ENCODE assay signal across 10 cellular contexts in the genomic region with DNA sequence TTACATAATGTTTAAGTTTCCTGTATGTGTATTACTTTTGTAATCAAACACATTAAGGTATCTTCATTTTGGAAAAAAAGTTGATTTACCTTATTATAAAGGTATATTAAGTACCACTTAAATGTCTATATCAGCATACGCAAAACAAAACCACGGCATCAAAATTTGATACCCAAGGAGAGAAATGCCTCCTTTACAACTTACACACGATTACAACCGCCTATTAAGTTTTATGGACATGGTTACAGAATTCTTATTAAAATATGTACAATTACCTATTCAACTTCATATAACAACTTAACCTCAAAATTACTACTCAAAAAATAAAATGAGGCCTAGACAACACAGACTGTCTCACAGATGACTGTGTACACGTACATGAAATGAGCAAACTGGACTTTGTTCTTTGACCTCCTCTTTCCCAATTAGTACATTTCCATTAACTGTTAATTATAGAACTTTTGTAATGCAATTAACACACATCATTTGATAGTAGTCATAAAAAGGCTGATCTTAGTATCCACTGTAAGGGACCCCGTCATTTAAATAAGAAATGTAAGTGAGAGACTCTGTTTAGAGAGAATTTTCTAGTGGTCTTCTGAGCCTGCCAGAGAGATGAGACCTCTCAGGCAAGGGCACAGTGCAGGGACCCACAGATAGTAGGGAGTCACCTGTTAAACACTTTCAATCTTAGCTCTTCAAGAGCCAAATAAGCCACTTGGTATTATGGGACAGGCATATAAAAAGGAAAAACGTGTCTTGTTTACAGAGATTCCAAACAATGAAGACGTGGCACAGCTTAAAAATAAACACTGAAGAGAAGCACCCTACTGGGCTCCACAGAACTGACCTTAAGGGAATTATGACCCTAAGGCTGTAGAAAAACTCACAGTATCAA. TPM values are rescaled to one million over a fixed set of nuclear protein-coding genes. Genes with fewer than 3 reads are reported as not detected.
A peak's percentile ranks its signal among the peaks of the same experiment; 100 is the strongest.
DNase-seq lines count a peak whose midpoint lies in the region; ATAC-seq and TF ChIP-seq lines count a peak whose summit lies in the region.
"Had no signal": no experiment of that assay in that cellular context is flagged by ENCODE, and none has a peak within 500 bp of the region (broad histone marks: within the 10 kb centered on the region; RNA-seq: fewer than 3 reads in every experiment).

No MANE protein-coding gene starts in this region.

- peaks cover 79% of the 10 kb centered on the region for H3K4me1 ChIP-seq in CD8-positive, alpha-beta memory T cell (ENCODE audit: insufficient read depth, low read length)
- H3K4me1 ChIP-seq in OCI-LY7 (ENCODE audit: insufficient read depth, low read length, poor library complexity, severe bottlenecking) (peaks cover 86% of the 10 kb centered on the region), osteoblast (ENCODE audit: insufficient read depth, low read length) (peaks cover 39% of the 10 kb centered on the region)

- peak overlapping the region; percentile 84 for H3K27ac ChIP-seq in CD8-positive, alpha-beta memory T cell (ENCODE audit: low read depth, low read length)
- no peak overlapping the region for H3K27ac ChIP-seq in OCI-LY7 (ENCODE audit: low read depth, low read length, poor library complexity, severe bottlenecking)
- H3K27ac ChIP-seq in osteoblast (ENCODE audit: low read depth, low read length), result peak overlapping the region; percentile 91

- BruUV-seq in OCI-LY7 (replicated peaks; lab: Mats Ljungman, UMichigan), result TSS peak; percentile 46

- H3K4me3 ChIP-seq in CD8-positive, alpha-beta memory T cell (ENCODE audit: low read length), result peak overlapping the region; percentile 68
- H3K4me3 ChIP-seq in OCI-LY7 (ENCODE audit: low read depth, low read length, poor library complexity, severe bottlenecking) (peak overlapping the region; percentile 92), epithelial cell of esophagus (ENCODE audit: low read length) (peak overlapping the region; percentile 93), osteoblast (ENCODE audit: insufficient read depth, low read length) (peak overlapping the region; percentile 75)

- H3K27ac Mint-ChIP-seq in CD8-positive, alpha-beta memory T cell, result peak overlapping the region; percentile 93 to 99 (median 98)

- no peaks in the 10 kb centered on the region for H3K36me3 ChIP-seq in CD8-positive, alpha-beta memory T cell (ENCODE audit: insufficient read depth, low read length)
- peaks cover 15% of the 10 kb centered on the region; the same call in 1 of the 2 replicates for H3K36me3 ChIP-seq in OCI-LY7 (ENCODE audit: insufficient read depth, low read length)
- no peaks in the 10 kb centered on the region for H3K36me3 ChIP-seq in osteoblast (ENCODE audit: insufficient read depth, low read length)
- H3K36me3 ChIP-seq: thyroid gland had no signal

- no peak for DNase-seq in CD8-positive, alpha-beta memory T cell
- DNase-seq in OCI-LY7 (ENCODE audit: low spot score) (no peak), epithelial cell of esophagus (ENCODE audit: low read depth) (no peak), osteoblast (ENCODE audit: insufficient read length, low spot score, missing footprints) (no peak), SKM-1 treated with dmso at 0.1 percent for 144 hours (lab: John Stamatoyannopoulos, UW; ENCODE audit: unreplicated experiment) (no peak), head of caudate nucleus (no peak)
- DNase-seq: foreskin melanocyte, thyroid gland had no signal

- CTCF ChIA-PET in CD8-positive, alpha-beta memory T cell (lab: Charles Lee), result interaction anchor here (1.4 kb wide), 1 partner anchor 16 kb away, joined by 7 read pairs; no protein-coding TSS in a partner anchor
- CTCF ChIA-PET in OCI-LY7 (lab: Charles Lee; ENCODE audit: unreplicated experiment), result no interaction called here

- H3K79me2 ChIP-seq in OCI-LY7 (ENCODE audit: insufficient read depth, low read depth, low read length) (peaks cover 94% of the 10 kb centered on the region), osteoblast (ENCODE audit: insufficient read depth, low read length) (peaks cover 99% of the 10 kb centered on the region)

- peaks cover 75 to 88% (median 87%) of the 10 kb centered on the region in 3 donors for H3K4me1 Mint-ChIP-seq in CD8-positive, alpha-beta memory T cell

- intact Hi-C loops in OCI-LY7 (cut with micrococcal nuclease; ENCODE audit: unreplicated experiment) (no loop called here), head of caudate nucleus (cut with DNase I) (no loop called here)

- H3K27me3 ChIP-seq in CD8-positive, alpha-beta memory T cell (ENCODE audit: insufficient read depth, low read length, poor library complexity, severe bottlenecking), result no peaks in the 10 kb centered on the region
- no peaks in the 10 kb centered on the region for H3K27me3 ChIP-seq in osteoblast (ENCODE audit: insufficient read depth, low read length)
- H3K27me3 ChIP-seq: thyroid gland had no signal

- H2AFZ ChIP-seq in OCI-LY7 (ENCODE audit: low read length), result no peak overlapping the region
- H2AFZ ChIP-seq in osteoblast (ENCODE audit: low read length), result no peak overlapping the region

- H3K9me3 ChIP-seq in CD8-positive, alpha-beta memory T cell (ENCODE audit: low read length), result no peaks in the 10 kb centered on the region
- H3K9me3 ChIP-seq in OCI-LY7 (ENCODE audit: low read length) (no peaks in the 10 kb centered on the region), osteoblast (ENCODE audit: low read depth, low read length) (no peaks in the 10 kb centered on the region)
- H3K9me3 ChIP-seq: thyroid gland had no signal

- POLR2A ChIA-PET in CD8-positive, alpha-beta memory T cell (lab: Charles Lee), result interaction anchor here (1.0 to 4.4 kb wide), 3 partner anchors 11 to 16 kb away, joined by 8 to 30 read pairs (median 11); a partner anchor contains a TSS
- POLR2A ChIA-PET in OCI-LY7 (lab: Charles Lee), result no interaction called here

- H4K20me1 ChIP-seq in OCI-LY7 (ENCODE audit: insufficient read depth, low read length) (peaks cover 46% of the 10 kb centered on the region), osteoblast (ENCODE audit: insufficient read depth, low read length) (peaks cover 69% of the 10 kb centered on the region)

- peak overlapping the region; percentile 98 for H3K4me2 ChIP-seq in OCI-LY7 (ENCODE audit: low read length)
- H3K4me2 ChIP-seq in osteoblast (ENCODE audit: insufficient read depth, low read length), result peak overlapping the region; percentile 97

- ATAC-seq in HG03520 (IDR thresholded peaks at IDR 0.05; ENCODE audit: unreplicated experiment) (no peak), GM18502 (IDR thresholded peaks at IDR 0.05; ENCODE audit: poor library complexity, unreplicated experiment) (no peak)

- no peaks in the 10 kb centered on the region for H3K9me2 ChIP-seq in OCI-LY7 (ENCODE audit: insufficient read depth, low read length)

- no peak for TF ChIP-seq CTCF in OCI-LY7 (conservative IDR thresholded peaks at IDR 0.05; ENCODE audit: low read length)
- no peak for TF ChIP-seq CTCF in epithelial cell of esophagus (IDR thresholded peaks at IDR 0.05; ENCODE audit: insufficient read depth, low read depth, low read length, missing control alignments)
- no peak for TF ChIP-seq CTCF in osteoblast (IDR thresholded peaks at IDR 0.05; ENCODE audit: extremely low read depth, low read depth, low read length)

- H3K27me3 Mint-ChIP-seq in CD8-positive, alpha-beta memory T cell, result peaks cover 0 to 1% of the 10 kb centered on the region in 2 donors

- H3K36me3 Mint-ChIP-seq in CD8-positive, alpha-beta memory T cell, result peaks cover 0 to 20% (median 3%) of the 10 kb centered on the region in 3 donors

- no peaks in the 10 kb centered on the region for H3K9me3 Mint-ChIP-seq in CD8-positive, alpha-beta memory T cell

- peak overlapping the region; percentile 90 to 98 (median 94) for H3K4me3 Mint-ChIP-seq in CD8-positive, alpha-beta memory T cell

RNA-seq across cellular contexts. Expression of a gene that starts 2.4 kb away (rescaled TPM):
- 10 to 100 TPM; 55.3 to 57.3 TPM for total RNA-seq in CD8-positive, alpha-beta memory T cell
- 39.0 TPM for polyA plus RNA-seq in CD8-positive, alpha-beta memory T cell
- total RNA-seq in OCI-LY7 (2014; rRNA removed; shearing (Covaris generic)), result 65.1 and 69.2 TPM in 2 replicates
- 70.6 and 79.0 TPM in 2 replicates for total RNA-seq in OCI-LY7 (2022)
- 44.8 and 46.3 TPM in 2 replicates for total RNA-seq in osteoblast

RNA-seq across cellular contexts. Expression of a gene that starts 14.0 kb away (rescaled TPM):
- total RNA-seq in CD8-positive, alpha-beta memory T cell, result 10 to 100 TPM; 44.9 to 45.5 TPM
- polyA plus RNA-seq in CD8-positive, alpha-beta memory T cell, result 19.0 TPM
- total RNA-seq in OCI-LY7 (2014; rRNA removed; shearing (Covaris generic)), result 28.7 and 29.2 TPM in 2 replicates
- total RNA-seq in OCI-LY7 (2022) (46.1 and 47.7 TPM in 2 replicates), osteoblast (34.4 and 37.1 TPM in 2 replicates)

RNA-seq across cellular contexts. Expression of a gene that starts 28.6 kb away (rescaled TPM):
- 10 to 100 TPM; 26.4 to 26.8 TPM for total RNA-seq in CD8-positive, alpha-beta memory T cell
- polyA plus RNA-seq in CD8-positive, alpha-beta memory T cell, result 1.0 TPM
- 1.7 and 2.0 TPM in 2 replicates for total RNA-seq in OCI-LY7 (2014; rRNA removed; shearing (Covaris generic))
- total RNA-seq in OCI-LY7 (2022), result 8.1 and 13.2 TPM in 2 replicates
- 5.6 and 6.5 TPM in 2 replicates for total RNA-seq in osteoblast
